Comparison of ENCODE assay signal across 7 cellular contexts in genomic region chr14:37594238-37594915, GRCh38. TPM values are rescaled to one million over a fixed set of nuclear protein-coding genes. Genes with fewer than 3 reads are reported as not detected.
DNase-seq lines count a peak whose midpoint lies in the region; ATAC-seq, FAIRE-seq and TF ChIP-seq lines count a peak whose summit lies in the region.

No MANE protein-coding gene starts in this region.

- TF ChIP-seq CTCF in LNCaP clone FGC (IDR thresholded peaks at IDR 0.05; ENCODE audit: control insufficient read depth, extremely low read depth, insufficient read depth) (peak; percentile 60), body of pancreas (IDR thresholded peaks at IDR 0.05) (peak; percentile 46 to 85 (median 74)), kidney (IDR thresholded peaks at IDR 0.05; ENCODE audit: borderline replicate concordance, extremely low read depth, insufficient read depth) (peak; percentile 57)

- H3K4me1 ChIP-seq in body of pancreas (peaks cover 34% of the 10 kb centered on the region), kidney (ENCODE audit: control insufficient read depth in 1 of 2, insufficient read depth in 1 of 2, low read depth in 1 of 2, low read length in 2 of 2) (peaks cover 0 to 6% of the 10 kb centered on the region in 2 donors)

- H3K9ac ChIP-seq in kidney (ENCODE audit: low read length in 2 of 2): no peak overlapping the region

- peak in 1 of 3 donors; percentile 1 for TF ChIP-seq POLR2A in body of pancreas (IDR thresholded peaks at IDR 0.05)

- intact Hi-C loops in body of pancreas (cut with DNase I): loop anchor here (10.0 kb wide), 1 partner anchor 350 kb away; no protein-coding TSS in a partner anchor
- intact Hi-C loops in kidney (cut with DNase I): no loop called here

- H3K27ac ChIP-seq in body of pancreas: peak overlapping the region in 2 of 4 donors; percentile 51 to 67
- H3K27ac ChIP-seq in kidney (ENCODE audit: low read depth in 2 of 2, low read length in 2 of 2): no peak overlapping the region

- no peaks in the 10 kb centered on the region for H3K36me3 ChIP-seq in body of pancreas (replicated peaks in 1 of 2; ENCODE audit: insufficient read depth in 1 of 2, low read depth in 2 of 2)
- H3K36me3 ChIP-seq in kidney (ENCODE audit: control insufficient read depth in 1 of 2, insufficient read depth in 2 of 2, low read length in 2 of 2): no peaks in the 10 kb centered on the region

- H3K9me3 ChIP-seq in body of pancreas: no peaks in the 10 kb centered on the region
- H3K9me3 ChIP-seq in kidney (ENCODE audit: control insufficient read depth in 1 of 2, low read length in 2 of 2): no peaks in the 10 kb centered on the region

- peak; percentile 82 for FAIRE-seq in G401.6 (lab: Jason Lieb, UNC)
- FAIRE-seq in kidney (lab: Jason Lieb, UNC): no peak

- peaks cover 11 to 37% of the 10 kb centered on the region in 2 donors for H3K27me3 ChIP-seq in body of pancreas

- peak; percentile 87 for DNase-seq in LNCaP clone FGC (ENCODE audit: low read depth)
- DNase-seq in OCI-M1 (lab: John Stamatoyannopoulos, UW): peak; percentile 77
- peak; percentile 71 to 80 (median 78) for DNase-seq in body of pancreas
- peak; percentile 60 for DNase-seq in kidney
- peak; percentile 33 to 47 for DNase-seq in stimulated activated CD4-positive, alpha-beta T cell treated with anti-CD3 and anti-CD28 coated beads, Interleukin-2, amount 100 ng/mL, for 24 hours

- H3K4me3 ChIP-seq in LNCaP clone FGC (ENCODE audit: low read depth, low read length) (peak overlapping the region; percentile 69), body of pancreas (peak overlapping the region in 1 of 2 donors; percentile 26), kidney (ENCODE audit: low read length in 2 of 2) (peak overlapping the region in 1 of 2 donors; percentile 32)

- WGBS in body of pancreas, 2 donors: 1 to 2% methylated on average over 24 to 51 of the region's 54 CpGs

- peak; percentile 67 for ATAC-seq in body of pancreas
- no peak for ATAC-seq in HG02763 (IDR thresholded peaks at IDR 0.05; ENCODE audit: unreplicated experiment)

RNA-seq across cellular contexts. Expression of gene FOXA1, which starts 0.7 kb away (rescaled TPM):
- total RNA-seq in body of pancreas (under 1 TPM; 0.26 to 0.33 TPM), kidney (not detected)
- polyA plus RNA-seq in kidney (ENCODE audit: insufficient read depth, low read depth, low replicate concordance): not detected

RNA-seq across cellular contexts. Expression of gene TTC6, which starts 1.1 kb away (rescaled TPM):
- total RNA-seq in body of pancreas (not detected), kidney (not detected)
- not detected for polyA plus RNA-seq in kidney (ENCODE audit: insufficient read depth, low read depth, low replicate concordance)
